ENCODE assay signal across 20 cellular contexts in genomic region chr20:5180421-5180820, GRCh38.
"Had no signal": no experiment of that assay in that cellular context is flagged by ENCODE, and none has a peak within 500 bp of the region (broad histone marks: within the 10 kb centered on the region; RNA-seq: fewer than 3 reads in every experiment).

No MANE protein-coding gene starts in this region.

- H3K27me3 ChIP-seq: SJCRH30, upper lobe of left lung had no signal

- ATAC-seq: left colon, natural killer cell, WTC11 had no signal

- H3K4me3 Mint-ChIP-seq: activated CD4-positive, alpha-beta memory T cell treated with anti-CD3 and anti-CD28 coated beads, Interleukin-2, amount 10 ng/mL, durations not matched to agents 7 days and 5 days; activated naive CD8-positive, alpha-beta T cell treated with anti-CD3 and anti-CD28 coated beads, Interleukin-2, amount 10 ng/mL, durations not matched to agents 7 days and 5 days; activated T-helper 1 cell treated with anti-CD3 and anti-CD28 coated beads, Interleukin-12 subunit alpha, Interleukin-12 subunit beta, Interleukin-2, Interleukin-4 antibody, amounts not matched to agents 30 ng/mL and 10 ng/mL and 1 ng/mL, durations not matched to agents 14 hours and 24 hours and 36 hours; natural killer cell; WTC11 had no signal

- DNase-seq: activated CD4-positive, alpha-beta memory T cell treated with anti-CD3 and anti-CD28 coated beads, Interleukin-2, amount 10 ng/mL, durations not matched to agents 7 days and 5 days; activated CD4-positive, alpha-beta T cell treated with anti-CD3 and anti-CD28 coated beads for 4 hours; activated naive CD4-positive, alpha-beta T cell; activated naive CD8-positive, alpha-beta T cell treated with anti-CD3 and anti-CD28 coated beads, Interleukin-2, amount 10 ng/mL, durations not matched to agents 7 days and 5 days; foreskin fibroblast; glutamatergic neuron; left colon; mammary epithelial cell; natural killer cell; posterior cingulate gyrus; retina; SJCRH30; stimulated activated CD4-positive, alpha-beta T cell treated with anti-CD3 and anti-CD28 coated beads, Interleukin-4, amount 100 ng/mL, for 24 hours; stimulated activated naive CD4-positive, alpha-beta T cell treated with Interleukin-2 at 50 U/mL for 16 hours; upper lobe of left lung had no signal

- H3K27ac Mint-ChIP-seq: activated CD4-positive, alpha-beta memory T cell treated with anti-CD3 and anti-CD28 coated beads, Interleukin-2, amount 10 ng/mL, durations not matched to agents 7 days and 5 days; activated naive CD8-positive, alpha-beta T cell treated with anti-CD3 and anti-CD28 coated beads, Interleukin-2, amount 10 ng/mL, durations not matched to agents 7 days and 5 days; activated T-helper 1 cell treated with anti-CD3 and anti-CD28 coated beads, Interleukin-12 subunit alpha, Interleukin-12 subunit beta, Interleukin-2, Interleukin-4 antibody, amounts not matched to agents 30 ng/mL and 10 ng/mL and 1 ng/mL, durations not matched to agents 14 hours and 24 hours and 36 hours; WTC11 had no signal

- H3K4me1 Mint-ChIP-seq: activated CD4-positive, alpha-beta memory T cell treated with anti-CD3 and anti-CD28 coated beads, Interleukin-2, amount 10 ng/mL, durations not matched to agents 7 days and 5 days had no signal

- FAIRE-seq: bronchial epithelial cell, TTC549 had no signal

- H3K4me3 ChIP-seq: SJCRH30, skin epidermis, upper lobe of left lung had no signal

- H3K4me1 ChIP-seq: SJCRH30 had no signal

- H3K9me3 Mint-ChIP-seq: activated CD4-positive, alpha-beta memory T cell treated with anti-CD3 and anti-CD28 coated beads, Interleukin-2, amount 10 ng/mL, durations not matched to agents 7 days and 5 days; activated naive CD8-positive, alpha-beta T cell treated with anti-CD3 and anti-CD28 coated beads, Interleukin-2, amount 10 ng/mL, durations not matched to agents 7 days and 5 days; activated T-helper 1 cell treated with anti-CD3 and anti-CD28 coated beads, Interleukin-12 subunit alpha, Interleukin-12 subunit beta, Interleukin-2, Interleukin-4 antibody, amounts not matched to agents 30 ng/mL and 10 ng/mL and 1 ng/mL, durations not matched to agents 14 hours and 24 hours and 36 hours; natural killer cell; WTC11 had no signal

- H3K27me3 Mint-ChIP-seq: activated CD4-positive, alpha-beta memory T cell treated with anti-CD3 and anti-CD28 coated beads, Interleukin-2, amount 10 ng/mL, durations not matched to agents 7 days and 5 days; activated naive CD8-positive, alpha-beta T cell treated with anti-CD3 and anti-CD28 coated beads, Interleukin-2, amount 10 ng/mL, durations not matched to agents 7 days and 5 days had no signal

- H3K9me3 ChIP-seq: SJCRH30, upper lobe of left lung had no signal

- H3K27ac ChIP-seq: SJCRH30, skin epidermis had no signal
